Comparison of ENCODE assay signal across 1 cellular context in genomic region chr10:92844746-92845145, GRCh38.
TF ChIP-seq lines count a peak whose summit lies in the region.

No MANE protein-coding gene starts in this region.

TF ChIP-seq in K562, 482 proteins besides CTCF, POLR2A, EP300 and RAD21 (continued from another document):
- TF ChIP-seq, protein P1, sequence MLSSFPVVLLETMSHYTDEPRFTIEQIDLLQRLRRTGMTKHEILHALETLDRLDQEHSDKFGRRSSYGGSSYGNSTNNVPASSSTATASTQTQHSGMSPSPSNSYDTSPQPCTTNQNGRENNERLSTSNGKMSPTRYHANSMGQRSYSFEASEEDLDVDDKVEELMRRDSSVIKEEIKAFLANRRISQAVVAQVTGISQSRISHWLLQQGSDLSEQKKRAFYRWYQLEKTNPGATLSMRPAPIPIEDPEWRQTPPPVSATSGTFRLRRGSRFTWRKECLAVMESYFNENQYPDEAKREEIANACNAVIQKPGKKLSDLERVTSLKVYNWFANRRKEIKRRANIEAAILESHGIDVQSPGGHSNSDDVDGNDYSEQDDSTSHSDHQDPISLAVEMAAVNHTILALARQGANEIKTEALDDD (IDR thresholded peaks at IDR 0.05): peak; percentile 21; the same call in 1 of the 2 replicates
- TF ChIP-seq, protein P2, sequence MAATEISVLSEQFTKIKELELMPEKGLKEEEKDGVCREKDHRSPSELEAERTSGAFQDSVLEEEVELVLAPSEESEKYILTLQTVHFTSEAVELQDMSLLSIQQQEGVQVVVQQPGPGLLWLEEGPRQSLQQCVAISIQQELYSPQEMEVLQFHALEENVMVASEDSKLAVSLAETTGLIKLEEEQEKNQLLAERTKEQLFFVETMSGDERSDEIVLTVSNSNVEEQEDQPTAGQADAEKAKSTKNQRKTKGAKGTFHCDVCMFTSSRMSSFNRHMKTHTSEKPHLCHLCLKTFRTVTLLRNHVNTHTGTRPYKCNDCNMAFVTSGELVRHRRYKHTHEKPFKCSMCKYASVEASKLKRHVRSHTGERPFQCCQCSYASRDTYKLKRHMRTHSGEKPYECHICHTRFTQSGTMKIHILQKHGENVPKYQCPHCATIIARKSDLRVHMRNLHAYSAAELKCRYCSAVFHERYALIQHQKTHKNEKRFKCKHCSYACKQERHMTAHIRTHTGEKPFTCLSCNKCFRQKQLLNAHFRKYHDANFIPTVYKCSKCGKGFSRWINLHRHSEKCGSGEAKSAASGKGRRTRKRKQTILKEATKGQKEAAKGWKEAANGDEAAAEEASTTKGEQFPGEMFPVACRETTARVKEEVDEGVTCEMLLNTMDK (IDR thresholded peaks at IDR 0.05; ENCODE audit: borderline replicate concordance, insufficient read depth, low read depth, low read length, poor library complexity, severe bottlenecking): peak; percentile 36
- TF ChIP-seq HDAC8 (tag; IDR thresholded peaks at IDR 0.05): no peak
- no peak for TF ChIP-seq SIN3A (IDR thresholded peaks at IDR 0.05; ENCODE audit: borderline replicate concordance in 2 of 2, control insufficient read depth in 1 of 2, low read depth in 2 of 2, low read length in 2 of 2)
- TF ChIP-seq GABPB2 (CRISPR knock-in tag; conservative IDR thresholded peaks at IDR 0.05): no peak
- TF ChIP-seq CLOCK (CRISPR knock-in tag; IDR thresholded peaks at IDR 0.05; ENCODE audit: borderline replicate concordance): no peak
- TF ChIP-seq SRSF7 (optimal IDR thresholded peaks at IDR 0.05; ENCODE audit: low read depth, low read length): no peak
- TF ChIP-seq MITF (IDR thresholded peaks at IDR 0.05): no peak
- no peak for TF ChIP-seq TAF9B (IDR thresholded peaks at IDR 0.05; ENCODE audit: partially characterized antibody)
